ENCODE assay signal across 29 cellular contexts in the genomic region with DNA sequence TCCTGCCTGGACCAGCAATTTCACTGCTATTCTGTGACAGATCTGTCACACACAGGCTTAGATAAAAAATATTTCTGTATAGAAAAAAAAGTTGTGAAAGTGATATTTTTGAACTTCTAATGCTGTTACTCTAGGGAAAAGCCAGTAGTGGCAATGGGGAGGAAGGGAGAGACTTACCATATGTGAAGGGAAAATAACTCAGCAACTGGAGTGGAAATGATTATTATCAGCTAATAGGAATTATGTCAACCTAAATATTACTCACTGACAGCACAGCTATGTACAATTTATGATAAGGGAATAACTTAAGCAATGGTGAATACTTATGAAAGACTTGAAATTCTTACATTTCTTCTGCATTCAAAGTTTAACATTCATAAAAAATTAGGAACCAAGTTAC.
"Had no signal": no experiment of that assay in that cellular context is flagged by ENCODE, and none has a peak within 500 bp of the region (broad histone marks: within the 10 kb centered on the region; RNA-seq: fewer than 3 reads in every experiment).

No MANE protein-coding gene starts in this region.

- H3K4me2 ChIP-seq: KMS-11 had no signal

- H3K27ac Mint-ChIP-seq: activated CD4-positive, alpha-beta T cell treated with anti-CD3 and anti-CD28 coated beads for 36 hours; activated CD4-positive, alpha-beta T cell treated with anti-CD3 and anti-CD28 coated beads, Interleukin-2, amount 10 ng/mL, durations not matched to agents 7 days and 5 days; activated CD8-positive, alpha-beta T cell treated with anti-CD3 and anti-CD28 coated beads, Interleukin-2, amount 10 ng/mL, durations not matched to agents 7 days and 5 days; activated naive CD4-positive, alpha-beta T cell treated with anti-CD3 and anti-CD28 coated beads, Interleukin-2, amount 50 U/mL, for 72 hours; activated T-cell treated with anti-CD3 and anti-CD28 coated beads, Interleukin-2, amount 50 U/mL, for 24 hours; activated T-helper 2 cell treated with anti-CD3 and anti-CD28 coated beads, Interferon-gamma antibody, Interleukin-2, Interleukin-4, amounts not matched to agents 10 μg/mL and 5 μg/mL and 100 μg/mL, durations not matched to agents 14 hours and 24 hours and 36 hours; WTC11 had no signal

- H3K27ac ChIP-seq: adrenal gland, cardiac muscle cell, KMS-11, Peyer's patch, SJSA1 had no signal

- H3K9me3 ChIP-seq: Peyer's patch, SJSA1 had no signal

- H3K27me3 ChIP-seq: adrenal gland, cardiac muscle cell, Peyer's patch, SJSA1 had no signal

- H3K36me3 ChIP-seq: adrenal gland, cardiac muscle cell, Peyer's patch, SJSA1 had no signal

- H3K9ac ChIP-seq: KMS-11 had no signal

- H3K9me3 Mint-ChIP-seq: activated naive CD4-positive, alpha-beta T cell treated with anti-CD3 and anti-CD28 coated beads, Interleukin-2, amount 50 U/mL, for 72 hours; central memory CD8-positive, alpha-beta T cell had no signal

- DNase-seq: activated CD4-positive, alpha-beta T cell treated with anti-CD3 and anti-CD28 coated beads for 36 hours; activated CD4-positive, alpha-beta T cell treated with anti-CD3 and anti-CD28 coated beads, Interleukin-2, amount 10 ng/mL, durations not matched to agents 7 days and 5 days; activated CD4-positive, alpha-beta T cell treated with anti-CD3 and anti-CD28 coated beads, Interleukin-2, amount 50 U/mL, for 48 hours; activated CD8-positive, alpha-beta T cell treated with anti-CD3 and anti-CD28 coated beads, Interleukin-2, amount 10 ng/mL, durations not matched to agents 7 days and 5 days; activated gamma-delta T cell; activated naive CD4-positive, alpha-beta T cell treated with Interleukin-2 at 50 U/mL for 16 hours; activated T-cell treated with anti-CD3 and anti-CD28 coated beads, Interleukin-2, amount 50 U/mL, for 24 hours; adrenal gland; anterior cingulate cortex; NCI-H1092 treated with DMSO at 0.1 percent for 48 hours; NCI-H1417; NCI-H146; NCI-H187 treated with DMSO at 0.1 percent for 48 hours; NCI-H2081; NCI-H345; NCI-H524 treated with DMSO at 0.1 percent for 48 hours; NK-92 treated with Interleukin-12 subunit alpha and Interleukin-12 subunit beta, amount 100 ng/mL, for 24 hours; PC-3; Peyer's patch; RPMI8226; SHP77 treated with DMSO at 0.1 percent for 48 hours; T1000 had no signal

- H3K4me3 ChIP-seq: adrenal gland, cardiac muscle cell, Peyer's patch, SJSA1 had no signal

- H3K4me1 ChIP-seq: adrenal gland, Peyer's patch, SJSA1 had no signal

- H3K4me3 Mint-ChIP-seq: activated CD4-positive, alpha-beta T cell treated with anti-CD3 and anti-CD28 coated beads for 36 hours; activated CD4-positive, alpha-beta T cell treated with anti-CD3 and anti-CD28 coated beads, Interleukin-2, amount 10 ng/mL, durations not matched to agents 7 days and 5 days; activated CD8-positive, alpha-beta T cell treated with anti-CD3 and anti-CD28 coated beads, Interleukin-2, amount 10 ng/mL, durations not matched to agents 7 days and 5 days; activated T-cell treated with anti-CD3 and anti-CD28 coated beads, Interleukin-2, amount 50 U/mL, for 24 hours; central memory CD8-positive, alpha-beta T cell; WTC11 had no signal

- H3K27me3 Mint-ChIP-seq: activated CD4-positive, alpha-beta T cell treated with anti-CD3 and anti-CD28 coated beads for 36 hours; activated CD4-positive, alpha-beta T cell treated with anti-CD3 and anti-CD28 coated beads, Interleukin-2, amount 10 ng/mL, durations not matched to agents 7 days and 5 days; activated T-cell treated with anti-CD3 and anti-CD28 coated beads, Interleukin-2, amount 50 U/mL, for 24 hours; central memory CD8-positive, alpha-beta T cell had no signal

- H3K4me1 Mint-ChIP-seq: activated CD4-positive, alpha-beta T cell treated with anti-CD3 and anti-CD28 coated beads for 36 hours; activated CD4-positive, alpha-beta T cell treated with anti-CD3 and anti-CD28 coated beads, Interleukin-2, amount 10 ng/mL, durations not matched to agents 7 days and 5 days; central memory CD8-positive, alpha-beta T cell; WTC11 had no signal
